In the genomic region with DNA sequence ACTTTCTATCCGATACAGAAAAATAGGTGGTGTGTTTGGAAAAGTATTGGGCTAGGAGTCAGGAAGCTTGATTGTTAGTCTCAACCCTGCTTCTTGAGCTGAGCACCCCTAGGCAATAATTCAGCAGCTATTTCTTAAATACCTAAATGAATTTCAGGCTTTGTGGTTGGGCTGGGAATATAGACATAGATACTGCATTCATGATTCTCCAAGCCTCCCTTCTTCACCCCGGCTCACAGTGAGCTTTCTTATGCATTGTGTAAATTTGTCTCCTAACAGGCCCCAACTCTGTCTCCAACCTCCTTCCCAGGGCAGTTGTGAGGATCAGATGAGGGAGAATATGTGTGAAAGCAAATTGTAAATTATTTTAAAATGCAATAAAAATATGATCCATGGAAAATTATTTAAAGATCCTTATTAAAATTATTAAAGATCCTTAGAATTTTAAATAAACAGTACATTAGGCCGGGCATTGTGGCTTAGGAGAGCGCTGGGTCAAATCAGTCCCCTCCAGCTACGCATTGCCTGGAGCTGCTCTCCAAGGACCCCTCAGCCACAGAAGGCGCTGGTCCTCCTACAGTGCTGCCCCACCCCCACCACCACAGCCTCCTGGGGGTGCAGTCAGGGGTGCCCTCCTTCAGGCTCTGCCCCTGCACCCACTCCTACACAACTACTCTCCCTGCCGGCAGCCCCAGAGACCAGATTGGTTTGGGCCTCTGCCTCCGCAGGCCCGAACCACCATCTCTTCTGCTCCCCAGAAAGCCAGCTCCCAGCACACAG, we compare ENCODE assay signal across 9 cellular contexts. TPM values are rescaled to one million over a fixed set of nuclear protein-coding genes. Genes with fewer than 3 reads are reported as not detected.
DNase-seq lines count a peak whose midpoint lies in the region; ATAC-seq, FAIRE-seq and TF ChIP-seq lines count a peak whose summit lies in the region.
"Not testable (repeated sequence)": the region's sequence is repeated elsewhere in the genome, so short reads cannot be mapped to it uniquely, and the experiment has no call there.
"Had no signal": no experiment of that assay in that cellular context is flagged by ENCODE, and none has a peak within 500 bp of the region (broad histone marks: within the 10 kb centered on the region; RNA-seq: fewer than 3 reads in every experiment).

No MANE protein-coding gene starts in this region.

- H3K4me3 Mint-ChIP-seq in CD8-positive, alpha-beta T cell = peak overlapping the region; percentile 82
- H3K4me3 Mint-ChIP-seq in IgD-negative memory B cell (peak overlapping the region in 3 of 4 donors; percentile 84 to 97 (median 96)), nephron progenitor cell (peak overlapping the region; percentile 84), type B pancreatic cell (peak overlapping the region; percentile 93)
- H3K4me3 Mint-ChIP-seq in T-helper 2 cell treated with Interferon-gamma antibody and Interleukin-4, amounts not matched to agents 5 μg/mL and 100 μg/mL, for 36 hours = peak overlapping the region; percentile 93
- peak overlapping the region; percentile 90 for H3K4me3 Mint-ChIP-seq in activated T-cell treated with anti-CD3 and anti-CD28 coated beads, Interleukin-2, amount 50 U/mL, for 4 hours

- peak; percentile 23 for FAIRE-seq in K562 (lab: Jason Lieb, UNC)

- 68% methylated on average over 7 of the region's 9 CpGs for WGBS in K562 (ENCODE audit: insufficient coverage, low coverage, missing lambda C conversion rate)
- WGBS in heart right ventricle, 2 donors = 79 to 89% methylated on average over 7 to 9 of the region's 9 CpGs

- not testable (repeated sequence) for H3K27ac ChIP-seq in CD8-positive, alpha-beta T cell (ENCODE audit: low read depth, low read length)
- H3K27ac ChIP-seq in K562 (ENCODE audit: extremely low read depth, low read depth, low read length) (peak overlapping the region; percentile 95; the same call in 2 of the 3 replicates), heart right ventricle (peak overlapping the region in 6 of 10 donors; percentile 63 to 90 (median 86))

- not testable (repeated sequence) for H3K9me1 ChIP-seq in K562 (ENCODE audit: control insufficient read depth, insufficient read depth, low read length)

- H3K36me3 Mint-ChIP-seq in CD8-positive, alpha-beta T cell; IgD-negative memory B cell; T-helper 2 cell treated with Interferon-gamma antibody and Interleukin-4, amounts not matched to agents 5 μg/mL and 100 μg/mL, for 36 hours (ENCODE audit: low read depth); activated T-cell treated with anti-CD3 and anti-CD28 coated beads, Interleukin-2, amount 50 U/mL, for 4 hours (ENCODE audit: insufficient read depth); nephron progenitor cell (ENCODE audit: low read depth); type B pancreatic cell: not testable (repeated sequence)

- not testable (repeated sequence) for H4K20me1 ChIP-seq in K562 (replicated peaks; ENCODE audit: control insufficient read depth, insufficient read depth, low read length)

- not testable (repeated sequence) for H3K27me3 ChIP-seq in CD8-positive, alpha-beta T cell (ENCODE audit: insufficient read depth, low read length); K562 (ENCODE audit: control insufficient read depth in 2 of 2, insufficient read depth in 2 of 2, low read length in 2 of 2); heart right ventricle

- TF ChIP-seq CTCF in CD8-positive, alpha-beta T cell (IDR thresholded peaks at IDR 0.05); K562 (IDR thresholded peaks at IDR 0.05 in 2 of 3, conservative IDR thresholded peaks at IDR 0.05 in 1 of 3; ENCODE audit: insufficient read depth in 2 of 3, low read depth in 1 of 3, low read length in 3 of 3); heart right ventricle (IDR thresholded peaks at IDR 0.05); nephron progenitor cell (IDR thresholded peaks at IDR 0.05); type B pancreatic cell (conservative IDR thresholded peaks at IDR 0.05): not testable (repeated sequence)

- intact Hi-C loops in CD8-positive, alpha-beta T cell (cut with DNase I, micrococcal nuclease); heart right ventricle (cut with DNase I): not testable (repeated sequence)
- intact Hi-C loops in K562 (cut with micrococcal nuclease) = loop anchor here (2.0 kb wide), 1 partner anchor 21 kb away; no protein-coding TSS in a partner anchor

- H3K9me3 Mint-ChIP-seq in CD8-positive, alpha-beta T cell; IgD-negative memory B cell; T-helper 2 cell treated with Interferon-gamma antibody and Interleukin-4, amounts not matched to agents 5 μg/mL and 100 μg/mL, for 36 hours; activated T-cell treated with anti-CD3 and anti-CD28 coated beads, Interleukin-2, amount 50 U/mL, for 4 hours; nephron progenitor cell; type B pancreatic cell: not testable (repeated sequence)

- not testable (repeated sequence) for H3K9me3 ChIP-seq in CD8-positive, alpha-beta T cell (ENCODE audit: low read length); K562 (replicated peaks; ENCODE audit: control insufficient read depth, insufficient read depth, low read depth, low read length); heart right ventricle

- not testable (repeated sequence) for H3K4me1 ChIP-seq in CD8-positive, alpha-beta T cell (ENCODE audit: insufficient read depth, low read length)
- H3K4me1 ChIP-seq in K562 (replicated peaks in 1 of 2; ENCODE audit: control insufficient read depth in 2 of 2, insufficient read depth in 2 of 2, low read length in 2 of 2) (peaks cover 11 to 14% of the 10 kb centered on the region in 2 experiments), heart right ventricle (peaks cover 0 to 23% (median 12%) of the 10 kb centered on the region in 9 donors)

- peaks cover 17% of the 10 kb centered on the region for H3K4me1 Mint-ChIP-seq in CD8-positive, alpha-beta T cell (ENCODE audit: low read depth)
- peaks cover 7 to 25% (median 9%) of the 10 kb centered on the region in 3 donors for H3K4me1 Mint-ChIP-seq in IgD-negative memory B cell
- peaks cover 20% of the 10 kb centered on the region for H3K4me1 Mint-ChIP-seq in T-helper 2 cell treated with Interferon-gamma antibody and Interleukin-4, amounts not matched to agents 5 μg/mL and 100 μg/mL, for 36 hours (ENCODE audit: low read depth)
- H3K4me1 Mint-ChIP-seq in activated T-cell treated with anti-CD3 and anti-CD28 coated beads, Interleukin-2, amount 50 U/mL, for 4 hours (ENCODE audit: low read depth) = peaks cover 16% of the 10 kb centered on the region
- peaks cover 30% of the 10 kb centered on the region for H3K4me1 Mint-ChIP-seq in nephron progenitor cell
- peaks cover 16% of the 10 kb centered on the region for H3K4me1 Mint-ChIP-seq in type B pancreatic cell (ENCODE audit: unreplicated experiment)

- CTCF ChIA-PET in CD8-positive, alpha-beta T cell (lab: Charles Lee) = interaction anchor here (0.8 to 1.2 kb wide), 3 partner anchors 11 to 43 kb away, joined by 3 to 5 read pairs (median 3); no protein-coding TSS in a partner anchor
- CTCF ChIA-PET in K562 (lab: Yijun Ruan, JAX; ENCODE audit: low intra/inter-chr PET ratio) = not testable (repeated sequence)

- H3K79me2 ChIP-seq in K562 (ENCODE audit: control insufficient read depth, insufficient read depth, low read length) = not testable (repeated sequence)

- DNase-seq in CD8-positive, alpha-beta T cell; T-helper 2 cell treated with Interferon-gamma antibody and Interleukin-4, amounts not matched to agents 5 μg/mL and 100 μg/mL, for 36 hours (ENCODE audit: low spot score); activated T-cell treated with anti-CD3 and anti-CD28 coated beads, Interleukin-2, amount 50 U/mL, for 4 hours; K562 (ENCODE audit: extremely low read depth in 1 of 4, low spot score in 3 of 4); heart right ventricle; nephron progenitor cell; type B pancreatic cell (ENCODE audit: extremely low spot score, unreplicated experiment): not testable (repeated sequence)

- peak overlapping the region; percentile 61 to 67; a peak in 1 of 4 replicates for H3K9ac ChIP-seq in K562 (ENCODE audit: insufficient read depth in 1 of 2, low read depth in 2 of 2, low read length in 2 of 2)

- TF ChIP-seq POLR2A in K562 (conservative IDR thresholded peaks at IDR 0.05) = not testable (repeated sequence)

- POLR2A ChIA-PET in CD8-positive, alpha-beta T cell (lab: Charles Lee) = not testable (repeated sequence)
- POLR2A ChIA-PET in K562 (lab: Yijun Ruan, JAX) = interaction anchor here (0.6 kb wide), 1 partner anchor 544 kb away, joined by 3 read pairs; no protein-coding TSS in a partner anchor

- TF ChIP-seq EP300 in K562 (IDR thresholded peaks at IDR 0.05; ENCODE audit: low read length) = not testable (repeated sequence)

- not testable (repeated sequence) for TF ChIP-seq RAD21 in K562 (CRISPR knock-in tag; conservative IDR thresholded peaks at IDR 0.05 in 1 of 2, IDR thresholded peaks at IDR 0.05 in 1 of 2)

- H3K27ac Mint-ChIP-seq in CD8-positive, alpha-beta T cell = peak overlapping the region; percentile 55
- peak overlapping the region in 1 of 3 donors; percentile 68 for H3K27ac Mint-ChIP-seq in IgD-negative memory B cell
- H3K27ac Mint-ChIP-seq in T-helper 2 cell treated with Interferon-gamma antibody and Interleukin-4, amounts not matched to agents 5 μg/mL and 100 μg/mL, for 36 hours; nephron progenitor cell; type B pancreatic cell: not testable (repeated sequence)

- BruUV-seq in K562 (replicated peaks; lab: Mats Ljungman, UMichigan) = not testable (repeated sequence)

- not testable (repeated sequence) for ATAC-seq in CD8-positive, alpha-beta T cell; activated T-cell treated with anti-CD3 and anti-CD28 coated beads, Interleukin-2, amount 50 U/mL, for 4 hours; K562; heart right ventricle

- not testable (repeated sequence) for H3K4me3 ChIP-seq in CD8-positive, alpha-beta T cell (ENCODE audit: low read depth, low read length); K562
- peak overlapping the region in 1 of 10 donors; percentile 58 for H3K4me3 ChIP-seq in heart right ventricle

- not testable (repeated sequence) for H3K27me3 Mint-ChIP-seq in CD8-positive, alpha-beta T cell (ENCODE audit: low read depth); IgD-negative memory B cell; T-helper 2 cell treated with Interferon-gamma antibody and Interleukin-4, amounts not matched to agents 5 μg/mL and 100 μg/mL, for 36 hours (ENCODE audit: low read depth); activated T-cell treated with anti-CD3 and anti-CD28 coated beads, Interleukin-2, amount 50 U/mL, for 4 hours (ENCODE audit: low read depth); type B pancreatic cell
- peaks cover 13% of the 10 kb centered on the region for H3K27me3 Mint-ChIP-seq in nephron progenitor cell (ENCODE audit: low read depth, poor library complexity)

- in situ Hi-C loops in K562 (cut with MboI) = not testable (repeated sequence)

- H2AFZ ChIP-seq in K562 (ENCODE audit: low read depth, low read length) = not testable (repeated sequence)

- H3K4me2 ChIP-seq in K562 (ENCODE audit: insufficient read depth, low read length) = not testable (repeated sequence)

- not testable (repeated sequence) for H3K36me3 ChIP-seq in CD8-positive, alpha-beta T cell (ENCODE audit: insufficient read depth, low read length); K562 (ENCODE audit: control insufficient read depth, insufficient read depth, low read length); heart right ventricle

RNA-seq across cellular contexts. Expression of gene CSPG4, which starts 47.3 kb away (rescaled TPM):
- total RNA-seq in CD8-positive, alpha-beta T cell = not detected
- polyA plus RNA-seq in IgD-negative memory B cell (not detected), K562 (2011; rRNA removed) (0.04 and 0.08 TPM in 2 replicates), K562 (2014; fragmentation: Illumina TruSeq; extraction: Trizol) (0.01 and 0.03 TPM in 2 replicates), K562 (2014; fragmentation: Nextera tagmentation; extraction: Ambion mirVana) (not detected), K562 (2014; rRNA removed) (not detected in 2 replicates), heart right ventricle (10 to 100 TPM; 12.1 TPM)
- under 1 TPM in 1 of 3 donors, not detected in 2; 0.03 TPM for total RNA-seq in activated T-cell treated with anti-CD3 and anti-CD28 coated beads, Interleukin-2, amount 50 U/mL, for 4 hours
- total RNA-seq in K562 (2011; cell fraction: chromatin; rRNA removed; ENCODE audit: low replicate concordance) = 0.07 and 1.1 TPM in 2 replicates
- 0.39 and 1.2 TPM in 2 replicates for total RNA-seq in K562 (2011; cell fraction: nucleolus; rRNA removed)
- total RNA-seq in K562 (2011; cell fraction: nucleoplasm; rRNA removed) = 0.22 and 0.23 TPM in 2 replicates
- total RNA-seq in K562 (2014; rRNA removed) (0.08 TPM in 1 of 2 replicates, not detected in the other), K562 (2014; rRNA removed; fragmentation: Illumina TruSeq; extraction: Trizol) (not detected in 2 replicates), K562 (2015; rRNA removed; fragmentation: Illumina TruSeq; extraction: Trizol) (under 0.01 TPM in 1 of 2 replicates, not detected in the other), K562 (2021) (0.07 TPM in 2 replicates), heart right ventricle (10 to 100 TPM in 8 of 10 donors, 1 to 10 TPM in 2; 7.4 to 19.8 (median 13.0) TPM), type B pancreatic cell (ENCODE audit: low replicate concordance) (0.19 and 7.3 TPM in 2 replicates)
- polyA plus RNA-seq in K562 (2011; cell fraction: cytosol; rRNA removed) = 0.06 and 0.16 TPM in 2 replicates
- 0.21 and 0.73 TPM in 2 replicates for polyA plus RNA-seq in K562 (2011; cell fraction: nucleus; rRNA removed)
- 0.10 and 0.32 TPM in 2 replicates for polyA plus RNA-seq in K562 (2012)
- polyA minus RNA-seq in K562 (2011; rRNA and poly(A)+ RNA removed) = 0.09 and 0.11 TPM in 2 replicates
- polyA minus RNA-seq in K562 (2011; cell fraction: cytosol; rRNA and poly(A)+ RNA removed) = 0.29 and 0.73 TPM in 2 replicates
- polyA minus RNA-seq in K562 (2011; cell fraction: nucleus; rRNA and poly(A)+ RNA removed) = 0.33 and 0.40 TPM in 2 replicates
- total RNA-seq: activated CD4-positive, alpha-beta memory T cell treated with anti-CD3 and anti-CD28 coated beads for 36 hours had no signal
